10 cellular contexts compared by ENCODE assay signal in genomic region chr16:3235856-3236669, GRCh38. TPM values are rescaled to one million over a fixed set of nuclear protein-coding genes. Genes with fewer than 3 reads are reported as not detected.
DNase-seq lines count a peak whose midpoint lies in the region; ATAC-seq and TF ChIP-seq lines count a peak whose summit lies in the region.
"Had no signal": no experiment of that assay in that cellular context is flagged by ENCODE, and none has a peak within 500 bp of the region (broad histone marks: within the 10 kb centered on the region; RNA-seq: fewer than 3 reads in every experiment).

No MANE protein-coding gene starts in this region.

- TF ChIP-seq CTCF in mesothelial cell of epicardium (IDR thresholded peaks at IDR 0.05; ENCODE audit: unreplicated experiment) (no peak), gastroesophageal sphincter (IDR thresholded peaks at IDR 0.05) (no peak)

- H3K27ac Mint-ChIP-seq in mesothelial cell of epicardium = peak overlapping the region; percentile 61

- WGBS in gastroesophageal sphincter (ENCODE audit: low coverage in 1 of 2), 2 donors = 75 to 91% methylated on average over 7 to 10 of the region's 29 CpGs

- H3K4me1 ChIP-seq in gastroesophageal sphincter = peaks cover 0 to 15% (median 0%) of the 10 kb centered on the region in 3 donors

- peaks cover 15% of the 10 kb centered on the region for H3K4me1 Mint-ChIP-seq in mesothelial cell of epicardium

- H3K27me3 Mint-ChIP-seq in mesothelial cell of epicardium (ENCODE audit: low read depth) = no peaks in the 10 kb centered on the region

- peak overlapping the region; percentile 66 for H3K4me3 Mint-ChIP-seq in mesothelial cell of epicardium

- H3K9me3 ChIP-seq in gastroesophageal sphincter = peaks cover 0 to 9% (median 0%) of the 10 kb centered on the region in 3 donors

- peaks cover 5% of the 10 kb centered on the region for H3K27me3 ChIP-seq in gastroesophageal sphincter
- H3K27me3 ChIP-seq: BLaER1 had no signal

- peaks cover 11 to 26% of the 10 kb centered on the region in 2 donors for H3K36me3 ChIP-seq in gastroesophageal sphincter

- ATAC-seq in Right ventricle myocardium superior (ENCODE audit: poor library complexity) = no peak
- ATAC-seq in Right ventricle myocardium inferior = no peak
- no peak for ATAC-seq in HG03571 (IDR thresholded peaks at IDR 0.05; ENCODE audit: unreplicated experiment)
- no peak for ATAC-seq in gastroesophageal sphincter

- no peak overlapping the region for H3K4me3 ChIP-seq in gastroesophageal sphincter

- H3K9me3 Mint-ChIP-seq in mesothelial cell of epicardium = peaks cover 30% of the 10 kb centered on the region

- intact Hi-C loops in Right ventricle myocardium superior (cut with DNase I) (loop anchor here (10.0 kb wide), 1 partner anchor 69 kb away; the partner anchor contains the start of genes TIGD7 and ZNF75A), Right ventricle myocardium inferior (cut with DNase I) (loop anchor here (2.0 to 5.0 kb wide), 2 partner anchors 27 to 46 kb away; partner anchors contain the start of gene ZNF263)

- TF ChIP-seq POLR2A in gastroesophageal sphincter (IDR thresholded peaks at IDR 0.05) = no peak

- peaks cover 26% of the 10 kb centered on the region for H3K36me3 Mint-ChIP-seq in mesothelial cell of epicardium

- TF ChIP-seq EP300 in gastroesophageal sphincter (IDR thresholded peaks at IDR 0.05) = no peak

- peak; percentile 54 for DNase-seq in Right ventricle myocardium superior
- DNase-seq in Right ventricle myocardium inferior (ENCODE audit: missing footprints) = no peak
- DNase-seq in activated naive CD4-positive, alpha-beta T cell treated with anti-CD3 and anti-CD28 coated beads, Interleukin-2, amount 50 U/mL, for 16 hours = peak; percentile 34
- no peak for DNase-seq in mesothelial cell of epicardium (ENCODE audit: low spot score in 2 of 2, unreplicated experiment in 2 of 2)
- no peak for DNase-seq in DMS79 treated with DMSO at 0.1 percent for 48 hours (lab: John Stamatoyannopoulos, UW)
- no peak for DNase-seq in HuH-7.5 (ENCODE audit: low spot score)

- no peak overlapping the region for H3K27ac ChIP-seq in gastroesophageal sphincter

RNA-seq across cellular contexts. Expression of gene ZNF200, which starts 1.1 kb away (rescaled TPM):
- 4.1 TPM for total RNA-seq in Right ventricle myocardium superior
- total RNA-seq in Right ventricle myocardium inferior = 5.1 TPM
- 8.0 to 8.6 TPM (median 8.3 TPM) in 3 replicates for total RNA-seq in mesothelial cell of epicardium
- total RNA-seq in gastroesophageal sphincter = 10 to 100 TPM in 2 of 4 donors, 1 to 10 TPM in 2; 5.2 to 11.8 (median 8.0) TPM

RNA-seq across cellular contexts. Expression of gene MEFV, which starts 20.4 kb away (rescaled TPM):
- total RNA-seq in Right ventricle myocardium superior (0.78 TPM), Right ventricle myocardium inferior (1.1 TPM), mesothelial cell of epicardium (0.20 TPM in 1 of 3 replicates, not detected in the others), gastroesophageal sphincter (1 to 10 TPM; 1.2 to 3.4 (median 1.7) TPM)

RNA-seq across cellular contexts. Expression of gene ZNF263, which starts 47.2 kb away (rescaled TPM):
- total RNA-seq in Right ventricle myocardium superior = 7.9 TPM
- total RNA-seq in Right ventricle myocardium inferior = 8.4 TPM
- 43.5 to 45.5 TPM (median 44.9 TPM) in 3 replicates for total RNA-seq in mesothelial cell of epicardium
- total RNA-seq in gastroesophageal sphincter = 10 to 100 TPM; 45.5 to 53.6 (median 47.6) TPM

RNA-seq across cellular contexts. Expression of gene OR1F1, which starts 48.1 kb away (rescaled TPM):
- not detected for total RNA-seq in Right ventricle myocardium superior
- total RNA-seq in Right ventricle myocardium inferior = not detected
- total RNA-seq in mesothelial cell of epicardium = not detected in 3 replicates
- total RNA-seq in gastroesophageal sphincter = not detected
- total RNA-seq: myocyte had no signal

Comparison
In these comparisons a context has a peak if more than half of its experiments do, and no peak if none do; other contexts are left out.
1. DNase-seq: peak in Right ventricle myocardium superior (single experiment) and activated naive CD4-positive, alpha-beta T cell treated with anti-CD3 and anti-CD28 coated beads, Interleukin-2, amount 50 U/mL, for 16 hours (single experiment); none in Right ventricle myocardium inferior (single experiment), mesothelial cell of epicardium (0 of 2), DMS79 treated with DMSO at 0.1 percent for 48 hours (single experiment) and HuH-7.5 (single experiment).